Comparison of ENCODE assay signal across 8 cellular contexts in genomic region chr5:138178516-138179276, GRCh38. TPM values are rescaled to one million over a fixed set of nuclear protein-coding genes. Genes with fewer than 3 reads are reported as not detected.
DNase-seq lines count a peak whose midpoint lies in the region; ATAC-seq lines count a peak whose summit lies in the region.

BRD8 (minus strand) TSS chr5:138178630; CDS start chr5:138178614, 16 bp downstream.
KIF20A (plus strand) TSS chr5:138179112; CDS start chr5:138179681, 569 bp downstream.

- H3K27me3 ChIP-seq in iPS-18a (ENCODE audit: control insufficient read depth, insufficient read depth, low read length) = no peaks in the 10 kb centered on the region
- no peaks in the 10 kb centered on the region for H3K27me3 ChIP-seq in skeletal muscle satellite cell (ENCODE audit: control insufficient read depth, insufficient read depth, low read length)

- H3K9me3 ChIP-seq in iPS-18a (ENCODE audit: control insufficient read depth, low read depth, low read length) (no peaks in the 10 kb centered on the region), skeletal muscle satellite cell (replicated peaks; ENCODE audit: low read length) (no peaks in the 10 kb centered on the region)

- peak within 1 kb of the TSS; percentile 90 for H3K27ac ChIP-seq in iPS-18a (ENCODE audit: low read length)

- H3K36me3 ChIP-seq in iPS-18a (ENCODE audit: control insufficient read depth, low read depth, low read length) (peaks cover 47% of the 10 kb centered on the region), skeletal muscle satellite cell (ENCODE audit: insufficient read depth, low read length) (peaks cover 47% of the 10 kb centered on the region)

- H3K4me3 ChIP-seq in iPS-18a (ENCODE audit: low read length) (peak within 1 kb of the TSS; percentile 98), skeletal muscle satellite cell (ENCODE audit: low read length) (peak within 1 kb of the TSS; percentile 84)

- in situ Hi-C loops in ACHN (cut with HindIII; ENCODE audit: low pct_ligation_motif_present, low pct_unique_long_range_greater_than_20kb, low sequenced_read_pairs) (no loop called here), T47D (cut with HindIII; ENCODE audit: low pct_unique_long_range_greater_than_20kb, low sequenced_read_pairs) (no loop called here)

- H3K4me1 ChIP-seq in iPS-18a (ENCODE audit: control insufficient read depth, low read depth, low read length) = peaks cover 4% of the 10 kb centered on the region
- peaks cover 19% of the 10 kb centered on the region for H3K4me1 ChIP-seq in skeletal muscle satellite cell (ENCODE audit: control insufficient read depth, insufficient read depth, low read length)

- ATAC-seq in GM18868 (IDR thresholded peaks at IDR 0.05; ENCODE audit: unreplicated experiment) (peak; percentile 86), HG03103 (IDR thresholded peaks at IDR 0.05; ENCODE audit: low read depth, unreplicated experiment) (peak; percentile 68)

- peak; percentile 96 for DNase-seq in ACHN
- peak; percentile 79 for DNase-seq in NCI-H2171 (lab: John Stamatoyannopoulos, UW)
- peak; percentile 87 for DNase-seq in UCSD-AML1 (lab: John Stamatoyannopoulos, UW; ENCODE audit: unreplicated experiment)
- peak; percentile 65 to 97 for DNase-seq in T47D (ENCODE audit: low read depth in 1 of 2, low spot score in 1 of 2)

- peak within 1 kb of the TSS; percentile 88 for H3K4me2 ChIP-seq in skeletal muscle satellite cell (ENCODE audit: low read length)

- H3K9ac ChIP-seq in iPS-18a (ENCODE audit: low read length) = peak within 1 kb of the TSS; percentile 94
- H3K9ac ChIP-seq in skeletal muscle satellite cell (ENCODE audit: low read depth, low read length) = peak within 1 kb of the TSS; percentile 94

RNA-seq across cellular contexts. Expression of gene BRD8, which starts in this region (rescaled TPM):
- total RNA-seq in skeletal muscle satellite cell (2012; rRNA removed) = 25.8 and 28.1 TPM in 2 replicates

RNA-seq across cellular contexts. Expression of gene KIF20A, which starts in this region (rescaled TPM):
- 24.8 and 48.9 TPM in 2 replicates for total RNA-seq in skeletal muscle satellite cell (2012; rRNA removed)

Comparison
In these comparisons a context has a peak if more than half of its experiments do, and no peak if none do; other contexts are left out.
1. Peak in every context shown above with its lines: DNase-seq, ATAC-seq, H3K4me3 ChIP-seq and H3K27ac ChIP-seq.